In genomic region chr14:32939254-32940065, GRCh38 we compare ENCODE assay signal across 2 cellular contexts.
TF ChIP-seq lines count a peak whose summit lies in the region.

No MANE protein-coding gene starts in this region.

TF ChIP-seq in SK-N-SH, 30 proteins besides CTCF, POLR2A, EP300 and RAD21 (continued from another document):
- TF ChIP-seq MAX (IDR thresholded peaks at IDR 0.05; ENCODE audit: low read depth) (no peak; the same call in 1 of the 2 replicates), TAF1 (IDR thresholded peaks at IDR 0.05; ENCODE audit: borderline replicate concordance, low read depth, low read length) (peak; percentile 62; the same call in 1 of the 2 replicates)

TF ChIP-seq in H1, 55 proteins besides CTCF, POLR2A, EP300 and RAD21 (continued from another document):
- TF ChIP-seq YY1 (IDR thresholded peaks at IDR 0.05; ENCODE audit: low read depth, low read length) (no peak), CTBP2 (IDR thresholded peaks at IDR 0.05; ENCODE audit: borderline replicate concordance, insufficient read depth, insufficient read length, low read length) (no peak), TEAD4 (IDR thresholded peaks at IDR 0.05; ENCODE audit: low read depth, low read length) (peak; percentile 74), SP1 (IDR thresholded peaks at IDR 0.05; ENCODE audit: low read depth, low read length) (no peak), ATF3 (IDR thresholded peaks at IDR 0.05; ENCODE audit: insufficient read depth, low read depth, low read length) (no peak), CEBPB (IDR thresholded peaks at IDR 0.05; ENCODE audit: low read depth, low read length) (no peak)
